ENCODE assay signal across 1 cellular context in genomic region chr20:50710492-50711063, GRCh38.
TF ChIP-seq lines count a peak whose summit lies in the region.

No MANE protein-coding gene starts in this region.

TF ChIP-seq in IMR-90, 13 proteins besides CTCF, POLR2A, EP300 and RAD21:
- TF ChIP-seq MXI1 (IDR thresholded peaks at IDR 0.05; ENCODE audit: borderline replicate concordance, low read depth, low read length): no peak
- TF ChIP-seq NFE2L2 (IDR thresholded peaks at IDR 0.05; ENCODE audit: low read depth, low read length): no peak
- TF ChIP-seq ELK1 (IDR thresholded peaks at IDR 0.05; ENCODE audit: borderline replicate concordance, low read depth, low read length): no peak
- TF ChIP-seq FOS (IDR thresholded peaks at IDR 0.05; ENCODE audit: low read depth, low read length): 0 out of 2 replicates have a peak, but pooled peaks have one; percentile 25
- no peak for TF ChIP-seq BHLHE40 (IDR thresholded peaks at IDR 0.05; ENCODE audit: low read depth, low read length)
- no peak for TF ChIP-seq CHD1 (IDR thresholded peaks at IDR 0.05; ENCODE audit: low read depth, low read length)
- peak; percentile 94 for TF ChIP-seq CEBPB (IDR thresholded peaks at IDR 0.05; ENCODE audit: low read depth, low read length)
- TF ChIP-seq MAFK (IDR thresholded peaks at IDR 0.05; ENCODE audit: low read depth, low read length): no peak
- no peak for TF ChIP-seq MAZ (IDR thresholded peaks at IDR 0.05; ENCODE audit: borderline replicate concordance, low read depth, low read length)
- TF ChIP-seq RCOR1 (IDR thresholded peaks at IDR 0.05; ENCODE audit: insufficient replicate concordance, low read length): no peak
- TF ChIP-seq, protein P1, sequence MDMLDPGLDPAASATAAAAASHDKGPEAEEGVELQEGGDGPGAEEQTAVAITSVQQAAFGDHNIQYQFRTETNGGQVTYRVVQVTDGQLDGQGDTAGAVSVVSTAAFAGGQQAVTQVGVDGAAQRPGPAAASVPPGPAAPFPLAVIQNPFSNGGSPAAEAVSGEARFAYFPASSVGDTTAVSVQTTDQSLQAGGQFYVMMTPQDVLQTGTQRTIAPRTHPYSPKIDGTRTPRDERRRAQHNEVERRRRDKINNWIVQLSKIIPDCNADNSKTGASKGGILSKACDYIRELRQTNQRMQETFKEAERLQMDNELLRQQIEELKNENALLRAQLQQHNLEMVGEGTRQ (IDR thresholded peaks at IDR 0.05; ENCODE audit: low read depth, low read length): no peak
- TF ChIP-seq SMC3 (IDR thresholded peaks at IDR 0.05; ENCODE audit: low read depth, low read length): peak; percentile 14; the same call in 1 of the 2 replicates
- TF ChIP-seq RFX5 (IDR thresholded peaks at IDR 0.05; ENCODE audit: low read depth, low read length): no peak
